Comparison of ENCODE assay signal across 1 cellular context in the genomic region with DNA sequence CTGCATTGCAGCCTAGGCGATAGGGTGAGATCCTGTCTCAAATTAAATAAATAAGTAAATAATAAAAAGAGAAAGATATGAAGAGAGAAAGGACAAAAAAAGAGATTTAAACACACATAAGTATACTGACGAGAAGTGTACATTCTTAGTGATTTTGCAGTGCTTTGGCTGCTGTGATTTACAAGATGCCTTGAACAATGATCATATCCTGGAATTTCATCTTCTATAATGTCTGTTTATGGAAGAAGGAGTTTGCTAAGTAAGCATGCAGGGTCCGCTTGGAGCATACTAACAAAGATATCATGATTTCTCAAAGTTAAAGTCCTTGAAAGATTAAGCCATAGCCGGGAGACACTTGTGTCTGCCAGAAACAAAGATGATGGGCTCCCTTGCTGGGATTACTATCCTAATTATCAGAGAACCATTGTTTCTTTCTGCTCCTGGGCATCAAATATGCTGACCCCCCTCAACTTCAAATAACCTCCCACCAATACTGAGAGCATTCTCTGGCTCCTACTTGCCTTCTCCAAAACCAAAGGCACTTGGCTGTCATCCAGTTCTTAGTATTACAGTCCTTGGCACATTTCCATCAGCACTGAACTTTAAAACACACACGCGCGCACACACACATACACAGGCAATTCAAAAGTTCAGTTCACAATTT.
TF ChIP-seq lines count a peak whose summit lies in the region.

No MANE protein-coding gene starts in this region.

TF ChIP-seq in HepG2, 621 proteins besides CTCF, POLR2A, EP300 and RAD21 (continued from another document):
- TF ChIP-seq, protein P1, sequence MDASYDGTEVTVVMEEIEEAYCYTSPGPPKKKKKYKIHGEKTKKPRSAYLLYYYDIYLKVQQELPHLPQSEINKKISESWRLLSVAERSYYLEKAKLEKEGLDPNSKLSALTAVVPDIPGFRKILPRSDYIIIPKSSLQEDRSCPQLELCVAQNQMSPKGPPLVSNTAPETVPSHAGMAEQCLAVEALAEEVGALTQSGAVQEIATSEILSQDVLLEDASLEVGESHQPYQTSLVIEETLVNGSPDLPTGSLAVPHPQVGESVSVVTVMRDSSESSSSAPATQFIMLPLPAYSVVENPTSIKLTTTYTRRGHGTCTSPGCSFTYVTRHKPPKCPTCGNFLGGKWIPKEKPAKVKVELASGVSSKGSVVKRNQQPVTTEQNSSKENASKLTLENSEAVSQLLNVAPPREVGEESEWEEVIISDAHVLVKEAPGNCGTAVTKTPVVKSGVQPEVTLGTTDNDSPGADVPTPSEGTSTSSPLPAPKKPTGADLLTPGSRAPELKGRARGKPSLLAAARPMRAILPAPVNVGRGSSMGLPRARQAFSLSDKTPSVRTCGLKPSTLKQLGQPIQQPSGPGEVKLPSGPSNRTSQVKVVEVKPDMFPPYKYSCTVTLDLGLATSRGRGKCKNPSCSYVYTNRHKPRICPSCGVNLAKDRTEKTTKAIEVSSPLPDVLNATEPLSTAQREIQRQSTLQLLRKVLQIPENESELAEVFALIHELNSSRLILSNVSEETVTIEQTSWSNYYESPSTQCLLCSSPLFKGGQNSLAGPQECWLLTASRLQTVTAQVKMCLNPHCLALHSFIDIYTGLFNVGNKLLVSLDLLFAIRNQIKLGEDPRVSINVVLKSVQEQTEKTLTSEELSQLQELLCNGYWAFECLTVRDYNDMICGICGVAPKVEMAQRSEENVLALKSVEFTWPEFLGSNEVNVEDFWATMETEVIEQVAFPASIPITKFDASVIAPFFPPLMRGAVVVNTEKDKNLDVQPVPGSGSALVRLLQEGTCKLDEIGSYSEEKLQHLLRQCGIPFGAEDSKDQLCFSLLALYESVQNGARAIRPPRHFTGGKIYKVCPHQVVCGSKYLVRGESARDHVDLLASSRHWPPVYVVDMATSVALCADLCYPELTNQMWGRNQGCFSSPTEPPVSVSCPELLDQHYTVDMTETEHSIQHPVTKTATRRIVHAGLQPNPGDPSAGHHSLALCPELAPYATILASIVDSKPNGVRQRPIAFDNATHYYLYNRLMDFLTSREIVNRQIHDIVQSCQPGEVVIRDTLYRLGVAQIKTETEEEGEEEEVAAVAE (CRISPR knock-in tag; IDR thresholded peaks at IDR 0.05; ENCODE audit: borderline replicate concordance): no peak
- TF ChIP-seq ZBTB43 (CRISPR knock-in tag; conservative IDR thresholded peaks at IDR 0.05): peak; percentile 19; the same call in 1 of the 2 replicates
- TF ChIP-seq HNF4A (CRISPR knock-in tag; IDR thresholded peaks at IDR 0.05): peak; percentile 39
- no peak for TF ChIP-seq PAXIP1 (CRISPR knock-in tag; conservative IDR thresholded peaks at IDR 0.05)
- no peak for TF ChIP-seq THYN1 (CRISPR knock-in tag; IDR thresholded peaks at IDR 0.05; ENCODE audit: borderline replicate concordance, low read depth)
- no peak for TF ChIP-seq SATB2 (CRISPR knock-in tag; IDR thresholded peaks at IDR 0.05)
- TF ChIP-seq SAP130 (CRISPR knock-in tag; IDR thresholded peaks at IDR 0.05; ENCODE audit: low read depth): no peak
- 0 out of 2 replicates have a peak, but pooled peaks have one; percentile 22 for TF ChIP-seq TARDBP (CRISPR knock-in tag; IDR thresholded peaks at IDR 0.05)
